Comparison of ENCODE assay signal across 40 cellular contexts in the genomic region with DNA sequence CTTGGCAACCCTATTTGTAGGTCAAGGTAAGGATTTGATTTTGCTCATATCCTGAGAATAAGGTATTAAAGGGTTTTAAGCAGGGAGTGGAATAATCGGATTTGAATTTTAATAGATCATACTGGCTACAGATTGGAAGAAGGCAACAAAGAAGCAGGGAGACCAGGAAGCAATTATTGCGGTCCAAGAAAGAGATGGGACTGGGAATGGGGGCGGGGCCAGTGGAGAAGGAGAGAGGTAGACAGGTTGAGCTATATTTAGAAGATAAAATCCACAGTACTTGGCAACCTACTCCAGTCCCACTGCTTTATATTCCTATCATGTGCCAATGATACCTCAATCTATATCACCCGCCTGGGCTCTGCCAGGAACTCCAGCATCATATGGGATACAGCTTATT.
"Had no signal": no experiment of that assay in that cellular context is flagged by ENCODE, and none has a peak within 500 bp of the region (broad histone marks: within the 10 kb centered on the region; RNA-seq: fewer than 3 reads in every experiment).

No MANE protein-coding gene starts in this region.

- H3K9me3 Mint-ChIP-seq: activated CD4-positive, alpha-beta memory T cell treated with anti-CD3 and anti-CD28 coated beads, Interleukin-2, amount 10 ng/mL, durations not matched to agents 7 days and 5 days; activated CD4-positive, alpha-beta T cell treated with anti-CD3 and anti-CD28 coated beads, Interleukin-2, amount 10 ng/mL, durations not matched to agents 7 days and 5 days; activated naive CD4-positive, alpha-beta T cell treated with anti-CD3 and anti-CD28 coated beads, Interleukin-2, amount 10 ng/mL, durations not matched to agents 7 days and 5 days; activated naive CD4-positive, alpha-beta T cell treated with anti-CD3 and anti-CD28 coated beads, Interleukin-2, amount 50 U/mL, for 24 hours; activated naive CD8-positive, alpha-beta T cell treated with anti-CD3 and anti-CD28 coated beads, Interleukin-2, amount 10 ng/mL, durations not matched to agents 7 days and 5 days; activated naive CD8-positive, alpha-beta T cell treated with anti-CD3 and anti-CD28 coated beads, Interleukin-2, amount 50 U/mL, for 24 hours; activated T-cell treated with anti-CD3 and anti-CD28 coated beads, Interleukin-2, amount 50 U/mL, for 24 hours; activated T-helper 2 cell treated with anti-CD3 and anti-CD28 coated beads, Interferon-gamma antibody, Interleukin-2, Interleukin-4, amounts not matched to agents 10 μg/mL and 5 μg/mL and 100 μg/mL, durations not matched to agents 14 hours and 24 hours and 36 hours; central memory CD8-positive, alpha-beta T cell; T-helper 1 cell treated with Interleukin-12 subunit alpha and Interleukin-12 subunit beta and Interleukin-4 antibody, amounts not matched to agents 30 μg/mL and 1 μg/mL, for 36 hours; T-helper 2 cell treated with Interferon-gamma antibody and Interleukin-4, amounts not matched to agents 5 μg/mL and 100 μg/mL, for 36 hours had no signal

- H3K27ac Mint-ChIP-seq: activated CD4-positive, alpha-beta memory T cell treated with anti-CD3 and anti-CD28 coated beads, Interleukin-2, amount 10 ng/mL, durations not matched to agents 7 days and 5 days; activated CD4-positive, alpha-beta T cell treated with anti-CD3 and anti-CD28 coated beads for 36 hours; activated CD4-positive, alpha-beta T cell treated with anti-CD3 and anti-CD28 coated beads, Interleukin-2, amount 10 ng/mL, durations not matched to agents 7 days and 5 days; activated CD8-positive, alpha-beta memory T cell treated with anti-CD3 and anti-CD28 coated beads, Interleukin-2, amount 10 ng/mL, durations not matched to agents 7 days and 5 days; activated CD8-positive, alpha-beta T cell treated with anti-CD3 and anti-CD28 coated beads, Interleukin-2, amount 10 ng/mL, durations not matched to agents 7 days and 5 days; activated naive CD4-positive, alpha-beta T cell treated with anti-CD3 and anti-CD28 coated beads, Interleukin-2, amount 10 ng/mL, durations not matched to agents 7 days and 5 days; activated naive CD4-positive, alpha-beta T cell treated with anti-CD3 and anti-CD28 coated beads, Interleukin-2, amount 50 U/mL, for 24 hours; activated naive CD8-positive, alpha-beta T cell; activated naive CD8-positive, alpha-beta T cell treated with anti-CD3 and anti-CD28 coated beads, Interleukin-2, amount 10 ng/mL, durations not matched to agents 7 days and 5 days; activated naive CD8-positive, alpha-beta T cell treated with anti-CD3 and anti-CD28 coated beads, Interleukin-2, amount 50 U/mL, for 24 hours; activated T-cell treated with anti-CD3 and anti-CD28 coated beads, Interleukin-2, amount 50 U/mL, for 24 hours; activated T-helper 2 cell treated with anti-CD3 and anti-CD28 coated beads, Interferon-gamma antibody, Interleukin-2, Interleukin-4, amounts not matched to agents 10 μg/mL and 5 μg/mL and 100 μg/mL, durations not matched to agents 14 hours and 24 hours and 36 hours; T-helper 1 cell treated with Interleukin-12 subunit alpha and Interleukin-12 subunit beta and Interleukin-4 antibody, amounts not matched to agents 30 μg/mL and 1 μg/mL, for 36 hours; T-helper 2 cell treated with Interferon-gamma antibody and Interleukin-4, amounts not matched to agents 5 μg/mL and 100 μg/mL, for 36 hours; WTC11 had no signal

- DNase-seq: activated CD4-positive, alpha-beta memory T cell treated with anti-CD3 and anti-CD28 coated beads, Interleukin-2, amount 10 ng/mL, durations not matched to agents 7 days and 5 days; activated CD4-positive, alpha-beta T cell treated with anti-CD3 and anti-CD28 coated beads for 1 hour; activated CD4-positive, alpha-beta T cell treated with anti-CD3 and anti-CD28 coated beads for 36 hours; activated CD4-positive, alpha-beta T cell treated with anti-CD3 and anti-CD28 coated beads for 48 hours; activated CD4-positive, alpha-beta T cell treated with anti-CD3 and anti-CD28 coated beads, Interleukin-2, amount 10 ng/mL, durations not matched to agents 7 days and 5 days; activated CD4-positive, alpha-beta T cell treated with anti-CD3 and anti-CD28 coated beads, Interleukin-2, amount 50 U/mL, for 48 hours; activated CD4-positive, CD25-positive, alpha-beta regulatory T cell; activated CD8-positive, alpha-beta memory T cell treated with anti-CD3 and anti-CD28 coated beads for 24 hours; activated CD8-positive, alpha-beta memory T cell treated with anti-CD3 and anti-CD28 coated beads, Interleukin-2, amount 10 ng/mL, durations not matched to agents 7 days and 5 days; activated CD8-positive, alpha-beta memory T cell treated with anti-CD3 and anti-CD28 coated beads, Interleukin-2, amount 50 U/mL, for 48 hours; activated CD8-positive, alpha-beta T cell treated with anti-CD3 and anti-CD28 coated beads, Interleukin-2, amount 10 ng/mL, durations not matched to agents 7 days and 5 days; activated effector memory CD4-positive, alpha-beta T cell treated with Interleukin-2 at 50 U/mL for 16 hours; activated gamma-delta T cell; activated naive CD4-positive, alpha-beta T cell treated with anti-CD3 and anti-CD28 coated beads, Interleukin-2, amount 10 ng/mL, durations not matched to agents 7 days and 5 days; activated naive CD4-positive, alpha-beta T cell treated with Interleukin-2 at 50 U/mL for 16 hours; activated naive CD8-positive, alpha-beta T cell treated with anti-CD3 and anti-CD28 coated beads, Interleukin-2, amount 10 ng/mL, durations not matched to agents 7 days and 5 days; activated naive CD8-positive, alpha-beta T cell treated with anti-CD3 and anti-CD28 coated beads, Interleukin-2, amount 50 U/mL, for 24 hours; activated T-cell treated with anti-CD3 and anti-CD28 coated beads, Interleukin-2, amount 50 U/mL, for 24 hours; activated T-cell treated with anti-CD3 and anti-CD28 coated beads, Interleukin-2, amount 50 U/mL, for 48 hours; amygdala; anterior cingulate cortex; body of pancreas; caudate nucleus; cerebellar nuclear complex; colonic mucosa; T-helper 2 cell; T-helper 9 cell had no signal

- H3K27me3 Mint-ChIP-seq: activated CD4-positive, alpha-beta T cell treated with anti-CD3 and anti-CD28 coated beads, Interleukin-2, amount 10 ng/mL, durations not matched to agents 7 days and 5 days; activated naive CD4-positive, alpha-beta T cell treated with anti-CD3 and anti-CD28 coated beads, Interleukin-2, amount 50 U/mL, for 24 hours had no signal

- H3K36me3 ChIP-seq: cardiac muscle cell, colonic mucosa had no signal

- H3K9me3 ChIP-seq: body of pancreas, colonic mucosa had no signal

- H3K27ac ChIP-seq: body of pancreas, cardiac muscle cell, colonic mucosa, VCaP had no signal

- H3K4me3 ChIP-seq: body of pancreas, cardiac muscle cell, colonic mucosa had no signal

- H3K27me3 ChIP-seq: body of pancreas, cardiac muscle cell, colonic mucosa had no signal

- ATAC-seq: activated CD4-positive, alpha-beta T cell treated with anti-CD3 and anti-CD28 coated beads for 36 hours; activated CD4-positive, CD25-positive, alpha-beta regulatory T cell treated with anti-CD3 and anti-CD28 coated beads, Interleukin-2, amount 50 U/mL, for 24 hours; activated CD8-positive, alpha-beta memory T cell treated with anti-CD3 and anti-CD28 coated beads, Interleukin-2, amount 10 ng/mL, durations not matched to agents 7 days and 5 days; activated CD8-positive, alpha-beta T cell treated with anti-CD3 and anti-CD28 coated beads, Interleukin-2, amount 10 ng/mL, durations not matched to agents 7 days and 5 days; activated naive CD8-positive, alpha-beta T cell treated with anti-CD3 and anti-CD28 coated beads, Interleukin-2, amount 50 U/mL, for 24 hours; body of pancreas; WTC11 had no signal

- H3K4me1 ChIP-seq: colonic mucosa had no signal

- H3K36me3 Mint-ChIP-seq: activated CD8-positive, alpha-beta memory T cell treated with anti-CD3 and anti-CD28 coated beads, Interleukin-2, amount 10 ng/mL, durations not matched to agents 7 days and 5 days; activated naive CD4-positive, alpha-beta T cell treated with anti-CD3 and anti-CD28 coated beads, Interleukin-2, amount 50 U/mL, for 24 hours; activated naive CD8-positive, alpha-beta T cell; activated naive CD8-positive, alpha-beta T cell treated with anti-CD3 and anti-CD28 coated beads, Interleukin-2, amount 10 ng/mL, durations not matched to agents 7 days and 5 days had no signal

- H3K4me3 Mint-ChIP-seq: activated CD4-positive, alpha-beta memory T cell treated with anti-CD3 and anti-CD28 coated beads, Interleukin-2, amount 10 ng/mL, durations not matched to agents 7 days and 5 days; activated CD4-positive, alpha-beta T cell treated with anti-CD3 and anti-CD28 coated beads for 36 hours; activated CD4-positive, alpha-beta T cell treated with anti-CD3 and anti-CD28 coated beads, Interleukin-2, amount 10 ng/mL, durations not matched to agents 7 days and 5 days; activated CD8-positive, alpha-beta memory T cell treated with anti-CD3 and anti-CD28 coated beads, Interleukin-2, amount 10 ng/mL, durations not matched to agents 7 days and 5 days; activated CD8-positive, alpha-beta T cell treated with anti-CD3 and anti-CD28 coated beads, Interleukin-2, amount 10 ng/mL, durations not matched to agents 7 days and 5 days; activated naive CD4-positive, alpha-beta T cell treated with anti-CD3 and anti-CD28 coated beads, Interleukin-2, amount 10 ng/mL, durations not matched to agents 7 days and 5 days; activated naive CD4-positive, alpha-beta T cell treated with anti-CD3 and anti-CD28 coated beads, Interleukin-2, amount 50 U/mL, for 24 hours; activated naive CD8-positive, alpha-beta T cell; activated naive CD8-positive, alpha-beta T cell treated with anti-CD3 and anti-CD28 coated beads, Interleukin-2, amount 10 ng/mL, durations not matched to agents 7 days and 5 days; activated naive CD8-positive, alpha-beta T cell treated with anti-CD3 and anti-CD28 coated beads, Interleukin-2, amount 50 U/mL, for 24 hours; activated T-cell treated with anti-CD3 and anti-CD28 coated beads, Interleukin-2, amount 50 U/mL, for 24 hours; central memory CD8-positive, alpha-beta T cell; T-helper 1 cell treated with Interleukin-12 subunit alpha and Interleukin-12 subunit beta and Interleukin-4 antibody, amounts not matched to agents 30 μg/mL and 1 μg/mL, for 36 hours; T-helper 2 cell treated with Interferon-gamma antibody and Interleukin-4, amounts not matched to agents 5 μg/mL and 100 μg/mL, for 36 hours; WTC11 had no signal

- FAIRE-seq: astrocyte, bronchial epithelial cell, TTC549 had no signal
